In genomic region chr14:50830044-50830931, GRCh38 we compare ENCODE assay signal across 8 cellular contexts. TPM values are rescaled to one million over a fixed set of nuclear protein-coding genes. Genes with fewer than 3 reads are reported as not detected.
A peak's percentile ranks its signal among the peaks of the same experiment; 100 is the strongest.
DNase-seq lines count a peak whose midpoint lies in the region; ATAC-seq and TF ChIP-seq lines count a peak whose summit lies in the region.

No MANE protein-coding gene starts in this region.

- peak overlapping the region; percentile 59 for H3K27ac ChIP-seq in fibroblast of lung (ENCODE audit: insufficient read depth, low read length)

- H3K9me3 ChIP-seq in NT2/D1 (ENCODE audit: insufficient read depth, low read length), result no peaks in the 10 kb centered on the region
- no peaks in the 10 kb centered on the region for H3K9me3 ChIP-seq in fibroblast of lung (ENCODE audit: control insufficient read depth, insufficient read depth, low read depth, low read length)

- H3K27me3 ChIP-seq in NT2/D1 (ENCODE audit: insufficient read depth, insufficient read length), result peaks cover 84% of the 10 kb centered on the region
- H3K27me3 ChIP-seq in fibroblast of lung (ENCODE audit: control insufficient read depth, insufficient read depth, low read length), result no peaks in the 10 kb centered on the region

- peak overlapping the region; percentile 62 for H3K4me3 ChIP-seq in NT2/D1 (ENCODE audit: insufficient read length, low read depth)
- peak overlapping the region; percentile 47 to 81 (median 72) for H3K4me3 ChIP-seq in fibroblast of lung (replicated peaks in 1 of 4; ENCODE audit: control extremely low read depth in 1 of 4, insufficient read depth in 1 of 4, low read depth in 3 of 4, low read length in 4 of 4)

- peaks cover 0 to 4% of the 10 kb centered on the region in 2 donors for H3K27me3 Mint-ChIP-seq in natural killer cell (ENCODE audit: low read depth in 2 of 2)
- no peaks in the 10 kb centered on the region for H3K27me3 Mint-ChIP-seq in stimulated activated naive CD8-positive, alpha-beta T cell treated with anti-CD3 and anti-CD28 coated beads, Interleukin-15, amount 100 ng/mL, for 72 hours

- peak overlapping the region; percentile 89 to 92 for H3K27ac Mint-ChIP-seq in natural killer cell
- H3K27ac Mint-ChIP-seq in stimulated activated naive CD8-positive, alpha-beta T cell treated with anti-CD3 and anti-CD28 coated beads, Interleukin-15, amount 100 ng/mL, for 72 hours, result peak overlapping the region; percentile 91 to 92

- peaks cover 44% of the 10 kb centered on the region for H3K79me2 ChIP-seq in fibroblast of lung (ENCODE audit: control insufficient read depth, insufficient read depth, low read length)

- H3K4me2 ChIP-seq in fibroblast of lung (ENCODE audit: extremely low read depth, insufficient read depth, low read length), result peak overlapping the region; percentile 71

- H3K4me3 Mint-ChIP-seq in natural killer cell, result peak overlapping the region; percentile 94
- H3K4me3 Mint-ChIP-seq in stimulated activated naive CD8-positive, alpha-beta T cell treated with anti-CD3 and anti-CD28 coated beads, Interleukin-15, amount 100 ng/mL, for 72 hours, result peak overlapping the region; percentile 94

- H3K36me3 Mint-ChIP-seq in natural killer cell, result no peaks in the 10 kb centered on the region

- H3K4me1 ChIP-seq in NT2/D1 (ENCODE audit: insufficient read depth, insufficient read length), result no peaks in the 10 kb centered on the region
- H3K4me1 ChIP-seq in fibroblast of lung (ENCODE audit: control insufficient read depth, extremely low read depth, insufficient read depth, low read length), result peaks cover 6% of the 10 kb centered on the region

- peak overlapping the region; percentile 55 for H2AFZ ChIP-seq in fibroblast of lung (ENCODE audit: low read length)

- DNase-seq in AML-193 (lab: John Stamatoyannopoulos, UW) (peak; percentile 43 to 50), NT2/D1 (ENCODE audit: low read depth, low spot score) (peak; percentile 62), fibroblast of lung (ENCODE audit: low read depth in 2 of 2) (peak; percentile 41 to 52), natural killer cell (peak; percentile 59)
- peak; percentile 73 to 79 for DNase-seq in activated T-cell treated with anti-CD3 and anti-CD28 coated beads, Interleukin-2, amount 50 U/mL, for 48 hours
- peak; percentile 74 to 78 for DNase-seq in stimulated activated naive CD8-positive, alpha-beta T cell treated with anti-CD3 and anti-CD28 coated beads, Interleukin-15, amount 100 ng/mL, for 72 hours

- H3K4me1 Mint-ChIP-seq in natural killer cell, result peaks cover 44 to 51% of the 10 kb centered on the region in 2 donors
- peaks cover 76% of the 10 kb centered on the region for H3K4me1 Mint-ChIP-seq in stimulated activated naive CD8-positive, alpha-beta T cell treated with anti-CD3 and anti-CD28 coated beads, Interleukin-15, amount 100 ng/mL, for 72 hours

- H3K36me3 ChIP-seq in NT2/D1 (ENCODE audit: insufficient read depth, insufficient read length, low read length) (no peaks in the 10 kb centered on the region), fibroblast of lung (ENCODE audit: control insufficient read depth, insufficient read depth, low read length) (no peaks in the 10 kb centered on the region)

- ATAC-seq in GM19025 (IDR thresholded peaks at IDR 0.05; ENCODE audit: low read depth, unreplicated experiment) (peak; percentile 34), HG03342 (IDR thresholded peaks at IDR 0.05; ENCODE audit: unreplicated experiment) (peak; percentile 32), natural killer cell (peak; percentile 59 to 81 (median 69))
- peak; percentile 79 for ATAC-seq in stimulated activated naive CD8-positive, alpha-beta T cell treated with anti-CD3 and anti-CD28 coated beads, Interleukin-15, amount 100 ng/mL, for 72 hours

- H3K9me3 Mint-ChIP-seq in natural killer cell, result no peaks in the 10 kb centered on the region
- no peaks in the 10 kb centered on the region for H3K9me3 Mint-ChIP-seq in stimulated activated naive CD8-positive, alpha-beta T cell treated with anti-CD3 and anti-CD28 coated beads, Interleukin-15, amount 100 ng/mL, for 72 hours

- no peaks in the 10 kb centered on the region for H4K20me1 ChIP-seq in fibroblast of lung (ENCODE audit: control insufficient read depth, extremely low read depth, insufficient read depth, low read length)

- intact Hi-C loops in natural killer cell (cut with micrococcal nuclease), result no loop called here

- TF ChIP-seq CTCF in fibroblast of lung (conservative IDR thresholded peaks at IDR 0.05 in 1 of 2, IDR thresholded peaks at IDR 0.05 in 1 of 2; ENCODE audit: low read depth in 1 of 2, low read length in 2 of 2) (no peak), natural killer cell (IDR thresholded peaks at IDR 0.05) (no peak)

- H3K9ac ChIP-seq in NT2/D1 (ENCODE audit: insufficient read length, low read depth) (peak overlapping the region; percentile 88), fibroblast of lung (ENCODE audit: insufficient read depth, low read length) (peak overlapping the region; percentile 71)

RNA-seq across cellular contexts. Expression of gene NIN, which starts 0.7 kb away (rescaled TPM):
- total RNA-seq in fibroblast of lung, result 30.0 and 37.5 TPM in 2 replicates
- 22.8 and 28.5 TPM in 2 replicates for polyA plus RNA-seq in fibroblast of lung
- polyA plus RNA-seq in fibroblast of lung (2012), result 26.3 and 27.5 TPM in 2 replicates
- polyA minus RNA-seq in fibroblast of lung (ENCODE audit: low replicate concordance), result 37.0 and 50.9 TPM in 2 replicates
- total RNA-seq in natural killer cell, result 100 to 1,000 TPM in 2 of 3 donors, 10 to 100 TPM in 1; 90.8 to 127 (median 118) TPM

RNA-seq across cellular contexts. Expression of gene ABHD12B, which starts 41.6 kb away (rescaled TPM):
- total RNA-seq in fibroblast of lung (under 0.01 TPM in 2 replicates), natural killer cell (not detected)
- 0.20 TPM in 1 of 2 replicates, not detected in the other for polyA plus RNA-seq in fibroblast of lung
- 0.12 and 0.30 TPM in 2 replicates for polyA plus RNA-seq in fibroblast of lung (2012)
- not detected in 2 replicates for polyA minus RNA-seq in fibroblast of lung (ENCODE audit: low replicate concordance)

Comparison
In these comparisons a context has a peak if more than half of its experiments do, and no peak if none do; other contexts are left out.
1. Peak in every context shown above with its lines: DNase-seq, ATAC-seq, H3K4me3 ChIP-seq and H3K27ac ChIP-seq.